10 cellular contexts compared by ENCODE assay signal in the genomic region with DNA sequence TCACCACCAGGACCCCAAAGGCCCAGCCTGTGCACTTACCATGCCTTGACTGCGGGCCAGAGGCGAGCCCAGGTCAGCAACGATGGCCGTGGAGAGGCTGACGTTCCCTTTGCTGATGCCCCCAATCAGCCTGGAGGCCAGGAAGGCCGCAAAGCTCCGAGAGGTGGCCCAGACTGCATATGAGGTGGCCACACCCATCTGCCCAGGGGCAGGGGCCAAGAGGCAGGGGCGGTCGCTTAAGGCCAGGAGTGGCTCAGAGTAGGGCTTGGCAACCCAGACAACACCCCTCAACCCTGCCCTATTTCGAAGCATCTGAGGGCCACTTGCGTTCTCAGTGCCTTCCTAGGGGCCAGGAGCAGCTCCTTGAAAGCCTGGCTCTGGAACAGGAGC. TPM values are rescaled to one million over a fixed set of nuclear protein-coding genes. Genes with fewer than 3 reads are reported as not detected.
DNase-seq lines count a peak whose midpoint lies in the region; ATAC-seq and TF ChIP-seq lines count a peak whose summit lies in the region.
"Had no signal": no experiment of that assay in that cellular context is flagged by ENCODE, and none has a peak within 500 bp of the region (broad histone marks: within the 10 kb centered on the region; RNA-seq: fewer than 3 reads in every experiment).

No MANE protein-coding gene starts in this region.

- no peaks in the 10 kb centered on the region for H3K27me3 ChIP-seq in heart right ventricle
- H3K27me3 ChIP-seq: SJCRH30 had no signal

- ATAC-seq in heart right ventricle, result no peak
- no peak for ATAC-seq in stimulated activated memory B cell treated with anti-CD40 and anti-IgM and Interleukin-4, amounts not matched to agents 10 μg/mL and 1 μg/mL and 100 μg/mL, for 72 hours
- ATAC-seq in GM21360 (IDR thresholded peaks at IDR 0.05; ENCODE audit: unreplicated experiment), result no peak

- 88 to 90% methylated on average over 11 of the region's 11 CpGs for WGBS in heart right ventricle, 2 donors

- intact Hi-C loops in heart right ventricle (cut with DNase I), result loop anchor here in 7 of 10 donors (5.0 to 10.0 kb wide), 6 partner anchors 70 to 178 kb away; partner anchors contain the start of genes ADD1 (in 2 of the 7) and TNIP2 (in 1 of the 7)

- peaks cover 31% of the 10 kb centered on the region for H3K4me1 Mint-ChIP-seq in T-helper 1 cell treated with Interleukin-12 subunit alpha and Interleukin-12 subunit beta and Interleukin-4 antibody, amounts not matched to agents 30 μg/mL and 1 μg/mL, for 36 hours (ENCODE audit: low read depth)
- peaks cover 59% of the 10 kb centered on the region for H3K4me1 Mint-ChIP-seq in stimulated activated memory B cell treated with anti-CD40 and anti-IgM and Interleukin-4, amounts not matched to agents 10 μg/mL and 1 μg/mL and 100 μg/mL, for 72 hours

- no peaks in the 10 kb centered on the region for H3K9me3 Mint-ChIP-seq in T-helper 1 cell treated with Interleukin-12 subunit alpha and Interleukin-12 subunit beta and Interleukin-4 antibody, amounts not matched to agents 30 μg/mL and 1 μg/mL, for 36 hours
- H3K9me3 Mint-ChIP-seq in stimulated activated memory B cell treated with anti-CD40 and anti-IgM and Interleukin-4, amounts not matched to agents 10 μg/mL and 1 μg/mL and 100 μg/mL, for 72 hours, result no peaks in the 10 kb centered on the region

- in situ Hi-C loops in KBM-7 (cut with MboI; ENCODE audit: low pct_unique_long_range_greater_than_20kb, low sequenced_read_pairs), result loop anchor here (10.0 kb wide), 1 partner anchor 178 kb away; the partner anchor contains the start of gene TNIP2

- peaks cover 0 to 52% (median 31%) of the 10 kb centered on the region in 9 donors for H3K36me3 ChIP-seq in heart right ventricle

- H3K9me3 ChIP-seq in heart right ventricle, result no peaks in the 10 kb centered on the region
- H3K9me3 ChIP-seq: SJCRH30 had no signal

- H3K27ac Mint-ChIP-seq in T-helper 1 cell treated with Interleukin-12 subunit alpha and Interleukin-12 subunit beta and Interleukin-4 antibody, amounts not matched to agents 30 μg/mL and 1 μg/mL, for 36 hours, result peak overlapping the region; percentile 93
- H3K27ac Mint-ChIP-seq in stimulated activated memory B cell treated with anti-CD40 and anti-IgM and Interleukin-4, amounts not matched to agents 10 μg/mL and 1 μg/mL and 100 μg/mL, for 72 hours, result peak overlapping the region; percentile 86

- peak overlapping the region; percentile 93 for H3K4me3 Mint-ChIP-seq in T-helper 1 cell treated with Interleukin-12 subunit alpha and Interleukin-12 subunit beta and Interleukin-4 antibody, amounts not matched to agents 30 μg/mL and 1 μg/mL, for 36 hours
- peak overlapping the region; percentile 97 for H3K4me3 Mint-ChIP-seq in stimulated activated memory B cell treated with anti-CD40 and anti-IgM and Interleukin-4, amounts not matched to agents 10 μg/mL and 1 μg/mL and 100 μg/mL, for 72 hours

- no peaks in the 10 kb centered on the region for H3K27me3 Mint-ChIP-seq in T-helper 1 cell treated with Interleukin-12 subunit alpha and Interleukin-12 subunit beta and Interleukin-4 antibody, amounts not matched to agents 30 μg/mL and 1 μg/mL, for 36 hours (ENCODE audit: low read depth)
- H3K27me3 Mint-ChIP-seq in stimulated activated memory B cell treated with anti-CD40 and anti-IgM and Interleukin-4, amounts not matched to agents 10 μg/mL and 1 μg/mL and 100 μg/mL, for 72 hours, result no peaks in the 10 kb centered on the region

- peak overlapping the region in 9 of 10 donors; percentile 72 to 95 (median 86) for H3K27ac ChIP-seq in heart right ventricle
- H3K27ac ChIP-seq: SJCRH30 had no signal

- peaks cover 19% of the 10 kb centered on the region for H3K36me3 Mint-ChIP-seq in T-helper 1 cell treated with Interleukin-12 subunit alpha and Interleukin-12 subunit beta and Interleukin-4 antibody, amounts not matched to agents 30 μg/mL and 1 μg/mL, for 36 hours (ENCODE audit: low read depth)
- peaks cover 46% of the 10 kb centered on the region for H3K36me3 Mint-ChIP-seq in stimulated activated memory B cell treated with anti-CD40 and anti-IgM and Interleukin-4, amounts not matched to agents 10 μg/mL and 1 μg/mL and 100 μg/mL, for 72 hours

- no peak for TF ChIP-seq CTCF in WI38 (IDR thresholded peaks at IDR 0.05; ENCODE audit: low read depth, low read length)
- TF ChIP-seq CTCF in heart right ventricle (IDR thresholded peaks at IDR 0.05), result no peak

- peak overlapping the region; percentile 19; the same call in 1 of the 2 replicates for H3K4me3 ChIP-seq in WI38 (ENCODE audit: low read depth, low read length)
- peak overlapping the region in 2 of 10 donors; percentile 20 to 97 for H3K4me3 ChIP-seq in heart right ventricle
- H3K4me3 ChIP-seq: lung, SJCRH30 had no signal

- DNase-seq in T-helper 1 cell (no peak), heart right ventricle (peak in 1 of 2 donors; percentile 27), HuH-7.5 (ENCODE audit: low spot score) (no peak), KBM-7 (no peak)
- DNase-seq: SJCRH30 had no signal

- H3K4me1 ChIP-seq in heart right ventricle, result peaks cover 7 to 61% (median 57%) of the 10 kb centered on the region in 9 donors

RNA-seq across cellular contexts. Expression of gene NOP14, which starts 30.6 kb away (rescaled TPM):
- total RNA-seq in heart right ventricle, result 10 to 100 TPM; 12.4 to 24.0 (median 17.3) TPM
- 10 to 100 TPM; 12.5 to 19.1 TPM for polyA plus RNA-seq in heart right ventricle

RNA-seq across cellular contexts. Expression of gene GRK4, which starts 30.8 kb away (rescaled TPM):
- 10 to 100 TPM in 6 of 10 donors, 1 to 10 TPM in 4; 6.2 to 13.4 (median 10.3) TPM for total RNA-seq in heart right ventricle
- polyA plus RNA-seq in heart right ventricle, result 10 to 100 TPM in 1 of 2 donors, 1 to 10 TPM in 1; 4.7 to 24.5 TPM
